In the genomic region with DNA sequence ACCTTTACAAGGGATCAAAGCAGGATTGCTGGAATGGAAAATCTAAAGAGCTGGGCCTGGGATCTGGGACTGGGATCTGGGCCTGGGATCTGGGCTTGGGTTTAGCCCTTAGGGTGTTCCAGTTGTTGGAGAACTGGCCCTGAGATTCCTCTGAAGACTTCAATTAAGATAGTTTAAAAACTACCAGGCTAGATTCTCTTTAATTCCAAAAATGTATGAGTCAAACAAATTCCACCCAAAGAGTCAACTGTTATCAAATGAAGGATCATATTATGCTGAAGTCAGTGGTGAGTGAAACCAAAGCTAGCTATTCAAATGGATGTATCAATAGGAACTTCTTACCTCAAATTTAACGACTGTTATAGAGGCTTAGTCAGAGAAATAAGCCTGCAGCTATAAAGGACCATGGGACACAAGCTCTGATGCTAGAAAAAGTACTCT, we compare ENCODE assay signal across 11 cellular contexts. TPM values are rescaled to one million over a fixed set of nuclear protein-coding genes. Genes with fewer than 3 reads are reported as not detected.
DNase-seq lines count a peak whose midpoint lies in the region; ATAC-seq and TF ChIP-seq lines count a peak whose summit lies in the region.
"Had no signal": no experiment of that assay in that cellular context is flagged by ENCODE, and none has a peak within 500 bp of the region (broad histone marks: within the 10 kb centered on the region; RNA-seq: fewer than 3 reads in every experiment).

No MANE protein-coding gene starts in this region.

- H3K27ac Mint-ChIP-seq in stimulated activated memory B cell treated with anti-CD40 and anti-IgM and Interleukin-4, amounts not matched to agents 10 μg/mL and 1 μg/mL and 100 μg/mL, for 72 hours: no peak overlapping the region
- H3K27ac Mint-ChIP-seq: activated naive CD4-positive, alpha-beta T cell treated with anti-CD3 and anti-CD28 coated beads, Interleukin-2, amount 50 U/mL, for 24 hours had no signal

- peaks cover 7% of the 10 kb centered on the region for H3K36me3 Mint-ChIP-seq in stimulated activated memory B cell treated with anti-CD40 and anti-IgM and Interleukin-4, amounts not matched to agents 10 μg/mL and 1 μg/mL and 100 μg/mL, for 72 hours

- H3K4me1 Mint-ChIP-seq in stimulated activated memory B cell treated with anti-CD40 and anti-IgM and Interleukin-4, amounts not matched to agents 10 μg/mL and 1 μg/mL and 100 μg/mL, for 72 hours: peaks cover 17% of the 10 kb centered on the region
- H3K4me1 Mint-ChIP-seq: activated naive CD4-positive, alpha-beta T cell treated with anti-CD3 and anti-CD28 coated beads, Interleukin-2, amount 50 U/mL, for 24 hours had no signal

- peak; percentile 68 for DNase-seq in amniotic epithelial cell (ENCODE audit: low read depth)
- DNase-seq in kidney glomerular epithelial cell (lab: John Stamatoyannopoulos, UW): peak; percentile 63
- no peak for DNase-seq in testis
- DNase-seq in DMS79 treated with DMSO at 0.1 percent for 48 hours (lab: John Stamatoyannopoulos, UW): no peak
- DNase-seq: NCI-H774 had no signal

- WGBS in testis, 2 donors: 75 to 88% methylated on average over 1 of the region's 1 CpG

- CTCF ChIA-PET in HEK293 (lab: Yijun Ruan, JAX): interaction anchor here (0.7 to 1.3 kb wide), 5 partner anchors 10 to 1782 kb away, joined by 3 to 4 read pairs (median 3); no protein-coding TSS in a partner anchor

- no peak overlapping the region for H3K4me3 ChIP-seq in HEK293 (ENCODE audit: low read depth, low read length)
- H3K4me3 ChIP-seq in testis: no peak overlapping the region

- H3K9me3 Mint-ChIP-seq in stimulated activated memory B cell treated with anti-CD40 and anti-IgM and Interleukin-4, amounts not matched to agents 10 μg/mL and 1 μg/mL and 100 μg/mL, for 72 hours: no peaks in the 10 kb centered on the region
- H3K9me3 Mint-ChIP-seq: activated naive CD4-positive, alpha-beta T cell treated with anti-CD3 and anti-CD28 coated beads, Interleukin-2, amount 50 U/mL, for 24 hours had no signal

- POLR2A ChIA-PET in HEK293 (lab: Yijun Ruan, JAX): interaction anchor here (1.6 kb wide), 1 partner anchor 131 kb away, joined by 4 read pairs; no protein-coding TSS in a partner anchor

- TF ChIP-seq POLR2A in testis (IDR thresholded peaks at IDR 0.05): no peak

- no peaks in the 10 kb centered on the region for H3K27me3 ChIP-seq in testis

- ATAC-seq in HG03520 (IDR thresholded peaks at IDR 0.05; ENCODE audit: unreplicated experiment) (no peak), GM21619 (IDR thresholded peaks at IDR 0.05; ENCODE audit: unreplicated experiment) (no peak)
- ATAC-seq in stimulated activated memory B cell treated with anti-CD40 and anti-IgM and Interleukin-4, amounts not matched to agents 10 μg/mL and 1 μg/mL and 100 μg/mL, for 72 hours: no peak

- H3K36me3 ChIP-seq in HEK293 (ENCODE audit: control insufficient read depth in 2 of 2, insufficient read depth in 1 of 2, low read length in 2 of 2) (no peaks in the 10 kb centered on the region), testis (ENCODE audit: low read depth, missing control alignments) (no peaks in the 10 kb centered on the region)

- TF ChIP-seq CTCF in HEK293 (tag by site-specific recombination; IDR thresholded peaks at IDR 0.05): no peak
- no peak for TF ChIP-seq CTCF in testis (IDR thresholded peaks at IDR 0.05)

- H3K4me1 ChIP-seq in HEK293 (ENCODE audit: control insufficient read depth, insufficient read depth, low read length): peaks cover 18% of the 10 kb centered on the region
- peaks cover 39% of the 10 kb centered on the region for H3K4me1 ChIP-seq in testis

- H3K27ac ChIP-seq in HEK293 (ENCODE audit: extremely low read depth, low read depth, low read length): no peak overlapping the region
- peak overlapping the region; percentile 10 to 79 for H3K27ac ChIP-seq in testis
- H3K27ac ChIP-seq: KMS-11 had no signal

- no peaks in the 10 kb centered on the region for H3K9me3 ChIP-seq in HEK293 (ENCODE audit: control insufficient read depth, insufficient read depth, low read depth, low read length)
- H3K9me3 ChIP-seq in testis: no peaks in the 10 kb centered on the region

- peaks cover 16% of the 10 kb centered on the region for H3K27me3 Mint-ChIP-seq in stimulated activated memory B cell treated with anti-CD40 and anti-IgM and Interleukin-4, amounts not matched to agents 10 μg/mL and 1 μg/mL and 100 μg/mL, for 72 hours
- H3K27me3 Mint-ChIP-seq: activated naive CD4-positive, alpha-beta T cell treated with anti-CD3 and anti-CD28 coated beads, Interleukin-2, amount 50 U/mL, for 24 hours had no signal

- intact Hi-C loops in testis (cut with DNase I; ENCODE audit: low total_unique reads): no loop called here

- no peak overlapping the region for H3K4me3 Mint-ChIP-seq in stimulated activated memory B cell treated with anti-CD40 and anti-IgM and Interleukin-4, amounts not matched to agents 10 μg/mL and 1 μg/mL and 100 μg/mL, for 72 hours
- H3K4me3 Mint-ChIP-seq: activated naive CD4-positive, alpha-beta T cell treated with anti-CD3 and anti-CD28 coated beads, Interleukin-2, amount 50 U/mL, for 24 hours had no signal

TF ChIP-seq in HEK293, 187 proteins besides CTCF, POLR2A, EP300 and RAD21:
- TF ChIP-seq ZNF610 (tag by site-specific recombination; IDR thresholded peaks at IDR 0.05; ENCODE audit: borderline replicate concordance): no peak
- no peak for TF ChIP-seq HOXA7 (CRISPR knock-in tag; IDR thresholded peaks at IDR 0.05; ENCODE audit: borderline replicate concordance)
- TF ChIP-seq, protein P1, sequence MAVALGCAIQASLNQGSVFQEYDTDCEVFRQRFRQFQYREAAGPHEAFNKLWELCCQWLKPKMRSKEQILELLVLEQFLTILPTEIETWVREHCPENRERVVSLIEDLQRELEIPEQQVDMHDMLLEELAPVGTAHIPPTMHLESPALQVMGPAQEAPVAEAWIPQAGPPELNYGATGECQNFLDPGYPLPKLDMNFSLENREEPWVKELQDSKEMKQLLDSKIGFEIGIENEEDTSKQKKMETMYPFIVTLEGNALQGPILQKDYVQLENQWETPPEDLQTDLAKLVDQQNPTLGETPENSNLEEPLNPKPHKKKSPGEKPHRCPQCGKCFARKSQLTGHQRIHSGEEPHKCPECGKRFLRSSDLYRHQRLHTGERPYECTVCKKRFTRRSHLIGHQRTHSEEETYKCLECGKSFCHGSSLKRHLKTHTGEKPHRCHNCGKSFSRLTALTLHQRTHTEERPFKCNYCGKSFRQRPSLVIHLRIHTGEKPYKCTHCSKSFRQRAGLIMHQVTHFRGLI (tag by site-specific recombination; IDR thresholded peaks at IDR 0.05): no peak
- TF ChIP-seq, protein P2, sequence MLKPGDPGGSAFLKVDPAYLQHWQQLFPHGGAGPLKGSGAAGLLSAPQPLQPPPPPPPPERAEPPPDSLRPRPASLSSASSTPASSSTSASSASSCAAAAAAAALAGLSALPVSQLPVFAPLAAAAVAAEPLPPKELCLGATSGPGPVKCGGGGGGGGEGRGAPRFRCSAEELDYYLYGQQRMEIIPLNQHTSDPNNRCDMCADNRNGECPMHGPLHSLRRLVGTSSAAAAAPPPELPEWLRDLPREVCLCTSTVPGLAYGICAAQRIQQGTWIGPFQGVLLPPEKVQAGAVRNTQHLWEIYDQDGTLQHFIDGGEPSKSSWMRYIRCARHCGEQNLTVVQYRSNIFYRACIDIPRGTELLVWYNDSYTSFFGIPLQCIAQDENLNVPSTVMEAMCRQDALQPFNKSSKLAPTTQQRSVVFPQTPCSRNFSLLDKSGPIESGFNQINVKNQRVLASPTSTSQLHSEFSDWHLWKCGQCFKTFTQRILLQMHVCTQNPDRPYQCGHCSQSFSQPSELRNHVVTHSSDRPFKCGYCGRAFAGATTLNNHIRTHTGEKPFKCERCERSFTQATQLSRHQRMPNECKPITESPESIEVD (tag by site-specific recombination; IDR thresholded peaks at IDR 0.05): peak; percentile 54; the same call in 1 of the 2 replicates
- TF ChIP-seq ZFHX2 (tag by site-specific recombination; conservative IDR thresholded peaks at IDR 0.05): no peak
- TF ChIP-seq ZNF311 (tag by site-specific recombination; IDR thresholded peaks at IDR 0.05; ENCODE audit: borderline replicate concordance): no peak

RNA-seq across cellular contexts. Expression of a gene that starts 40.5 kb away (rescaled TPM):
- 10 to 100 TPM; 41.0 to 42.8 TPM for total RNA-seq in testis
- polyA plus RNA-seq in testis (ENCODE audit: insufficient read depth, low read depth, low replicate concordance): 37.8 TPM

Comparison
In these comparisons a context has a peak if more than half of its experiments do, and no peak if none do; other contexts are left out.
1. DNase-seq: peak in amniotic epithelial cell (single experiment) and kidney glomerular epithelial cell (single experiment); none in testis (single experiment) and DMS79 treated with DMSO at 0.1 percent for 48 hours (single experiment).